Comparison of ENCODE assay signal across 1 cellular context in the genomic region with DNA sequence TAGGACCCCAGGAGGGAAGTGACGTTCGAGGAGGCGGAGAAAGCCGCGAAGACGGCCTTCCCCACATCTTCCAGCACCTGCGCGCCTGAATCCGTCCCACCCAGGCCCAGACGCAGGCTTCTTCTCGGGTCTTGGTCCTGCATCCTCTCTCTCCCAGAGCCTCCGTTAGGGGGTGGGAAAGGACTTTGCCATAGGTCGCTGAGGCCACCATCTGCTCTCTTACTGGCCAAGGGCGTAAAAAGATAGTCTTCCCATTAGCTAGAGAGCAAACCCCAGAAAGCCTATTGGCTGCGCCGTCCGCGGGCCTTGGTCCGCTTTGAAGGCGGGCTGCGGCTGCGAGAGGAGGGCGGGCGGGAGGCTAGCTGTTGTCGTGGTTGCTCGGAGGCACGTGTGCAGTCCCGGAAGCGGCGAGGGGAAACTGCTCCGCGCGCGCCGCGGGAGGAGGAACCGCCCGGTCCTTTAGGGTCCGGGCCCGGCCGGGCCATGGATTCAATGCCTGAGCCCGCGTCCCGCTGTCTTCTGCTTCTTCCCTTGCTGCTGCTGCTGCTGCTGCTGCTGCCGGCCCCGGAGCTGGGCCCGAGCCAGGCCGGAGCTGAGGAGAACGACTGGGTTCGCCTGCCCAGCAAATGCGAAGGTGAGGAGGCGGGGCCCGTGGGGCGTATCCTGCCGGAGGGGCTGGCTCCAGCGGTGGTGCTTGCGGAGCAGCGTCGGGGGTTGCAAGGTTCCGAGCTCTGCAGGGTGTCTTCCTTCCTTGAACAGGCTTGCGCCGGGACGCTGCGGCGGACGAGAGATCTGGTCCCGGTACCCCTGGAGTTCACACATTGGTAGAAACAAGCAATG.
TF ChIP-seq lines count a peak whose summit lies in the region.

A gene (plus strand): TSS at position 393 of the 840 bp plus-strand sequence. CDS start 91 bp downstream, at position 484.

TF ChIP-seq in HEK293, 187 proteins besides CTCF, POLR2A, EP300 and RAD21 (continued from another document and continues in another):
- TF ChIP-seq, protein P1, sequence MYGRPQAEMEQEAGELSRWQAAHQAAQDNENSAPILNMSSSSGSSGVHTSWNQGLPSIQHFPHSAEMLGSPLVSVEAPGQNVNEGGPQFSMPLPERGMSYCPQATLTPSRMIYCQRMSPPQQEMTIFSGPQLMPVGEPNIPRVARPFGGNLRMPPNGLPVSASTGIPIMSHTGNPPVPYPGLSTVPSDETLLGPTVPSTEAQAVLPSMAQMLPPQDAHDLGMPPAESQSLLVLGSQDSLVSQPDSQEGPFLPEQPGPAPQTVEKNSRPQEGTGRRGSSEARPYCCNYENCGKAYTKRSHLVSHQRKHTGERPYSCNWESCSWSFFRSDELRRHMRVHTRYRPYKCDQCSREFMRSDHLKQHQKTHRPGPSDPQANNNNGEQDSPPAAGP (tag by site-specific recombination; IDR thresholded peaks at IDR 0.05): peak; percentile 81
- TF ChIP-seq SETDB1 (IDR thresholded peaks at IDR 0.05; ENCODE audit: insufficient read length, low read length): no peak
- TF ChIP-seq ZNF596 (tag by site-specific recombination; IDR thresholded peaks at IDR 0.05): no peak
- no peak for TF ChIP-seq ZNF266 (tag by site-specific recombination; IDR thresholded peaks at IDR 0.05; ENCODE audit: low read depth)
- TF ChIP-seq, protein P2, sequence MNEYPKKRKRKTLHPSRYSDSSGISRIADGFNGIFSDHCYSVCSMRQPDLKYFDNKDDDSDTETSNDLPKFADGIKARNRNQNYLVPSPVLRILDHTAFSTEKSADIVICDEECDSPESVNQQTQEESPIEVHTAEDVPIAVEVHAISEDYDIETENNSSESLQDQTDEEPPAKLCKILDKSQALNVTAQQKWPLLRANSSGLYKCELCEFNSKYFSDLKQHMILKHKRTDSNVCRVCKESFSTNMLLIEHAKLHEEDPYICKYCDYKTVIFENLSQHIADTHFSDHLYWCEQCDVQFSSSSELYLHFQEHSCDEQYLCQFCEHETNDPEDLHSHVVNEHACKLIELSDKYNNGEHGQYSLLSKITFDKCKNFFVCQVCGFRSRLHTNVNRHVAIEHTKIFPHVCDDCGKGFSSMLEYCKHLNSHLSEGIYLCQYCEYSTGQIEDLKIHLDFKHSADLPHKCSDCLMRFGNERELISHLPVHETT (tag by site-specific recombination; IDR thresholded peaks at IDR 0.05): peak; percentile 75
- no peak for TF ChIP-seq HOXA7 (CRISPR knock-in tag; IDR thresholded peaks at IDR 0.05; ENCODE audit: borderline replicate concordance)
- TF ChIP-seq ZNF335 (tag by site-specific recombination; conservative IDR thresholded peaks at IDR 0.05): peak; percentile 98
- no peak for TF ChIP-seq ZNF23 (tag by site-specific recombination; IDR thresholded peaks at IDR 0.05; ENCODE audit: borderline replicate concordance)
- no peak for TF ChIP-seq ZNF707 (tag by site-specific recombination; IDR thresholded peaks at IDR 0.05)
- TF ChIP-seq ZBTB8A (tag by site-specific recombination; IDR thresholded peaks at IDR 0.05): peak; percentile 70
- TF ChIP-seq ZNF121 (tag by site-specific recombination; IDR thresholded peaks at IDR 0.05): no peak
- TF ChIP-seq ZNF184 (tag by site-specific recombination; IDR thresholded peaks at IDR 0.05): no peak
- TF ChIP-seq ZNF175 (tag by site-specific recombination; IDR thresholded peaks at IDR 0.05): no peak
- TF ChIP-seq, protein P3, sequence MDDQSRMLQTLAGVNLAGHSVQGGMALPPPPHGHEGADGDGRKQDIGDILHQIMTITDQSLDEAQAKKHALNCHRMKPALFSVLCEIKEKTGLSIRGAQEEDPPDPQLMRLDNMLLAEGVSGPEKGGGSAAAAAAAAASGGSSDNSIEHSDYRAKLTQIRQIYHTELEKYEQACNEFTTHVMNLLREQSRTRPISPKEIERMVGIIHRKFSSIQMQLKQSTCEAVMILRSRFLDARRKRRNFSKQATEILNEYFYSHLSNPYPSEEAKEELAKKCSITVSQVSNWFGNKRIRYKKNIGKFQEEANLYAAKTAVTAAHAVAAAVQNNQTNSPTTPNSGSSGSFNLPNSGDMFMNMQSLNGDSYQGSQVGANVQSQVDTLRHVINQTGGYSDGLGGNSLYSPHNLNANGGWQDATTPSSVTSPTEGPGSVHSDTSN (CRISPR knock-in tag; IDR thresholded peaks at IDR 0.05): peak; percentile 90; the same call in 1 of the 2 replicates
- TF ChIP-seq RBAK (tag by site-specific recombination; IDR thresholded peaks at IDR 0.05): no peak
- no peak for TF ChIP-seq ZNF433 (tag by site-specific recombination; IDR thresholded peaks at IDR 0.05; ENCODE audit: low read depth)
- peak; percentile 93 for TF ChIP-seq GLIS2 (tag by site-specific recombination; IDR thresholded peaks at IDR 0.05)
- TF ChIP-seq, protein P4, sequence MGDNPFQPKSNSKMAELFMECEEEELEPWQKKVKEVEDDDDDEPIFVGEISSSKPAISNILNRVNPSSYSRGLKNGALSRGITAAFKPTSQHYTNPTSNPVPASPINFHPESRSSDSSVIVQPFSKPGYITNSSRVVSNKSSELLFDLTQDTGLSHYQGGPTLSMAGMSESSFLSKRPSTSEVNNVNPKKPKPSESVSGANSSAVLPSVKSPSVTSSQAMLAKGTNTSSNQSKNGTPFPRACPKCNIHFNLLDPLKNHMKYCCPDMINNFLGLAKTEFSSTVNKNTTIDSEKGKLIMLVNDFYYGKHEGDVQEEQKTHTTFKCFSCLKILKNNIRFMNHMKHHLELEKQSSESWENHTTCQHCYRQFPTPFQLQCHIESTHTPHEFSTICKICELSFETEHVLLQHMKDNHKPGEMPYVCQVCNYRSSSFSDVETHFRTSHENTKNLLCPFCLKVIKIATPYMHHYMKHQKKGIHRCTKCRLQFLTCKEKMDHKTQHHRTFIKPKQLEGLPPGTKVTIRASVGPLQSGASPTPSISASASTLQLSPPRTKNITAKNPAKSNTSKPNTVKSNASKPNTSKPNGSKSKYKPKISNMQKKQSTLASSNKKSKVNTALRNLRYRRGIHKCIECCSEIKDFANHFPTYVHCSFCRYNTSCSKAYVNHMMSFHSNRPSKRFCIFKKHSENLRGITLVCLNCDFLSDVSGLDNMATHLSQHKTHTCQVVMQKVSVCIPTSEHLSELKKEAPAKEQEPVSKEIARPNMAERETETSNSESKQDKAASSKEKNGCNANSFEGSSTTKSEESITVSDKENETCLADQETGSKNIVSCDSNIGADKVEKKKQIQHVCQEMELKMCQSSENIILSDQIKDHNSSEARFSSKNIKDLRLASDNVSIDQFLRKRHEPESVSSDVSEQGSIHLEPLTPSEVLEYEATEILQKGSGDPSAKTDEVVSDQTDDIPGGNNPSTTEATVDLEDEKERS (tag by site-specific recombination; IDR thresholded peaks at IDR 0.05): no peak; the same call in 1 of the 2 replicates
- 0 out of 2 replicates have a peak, but pooled peaks have one; percentile 6 for TF ChIP-seq PRDM1 (tag by site-specific recombination; IDR thresholded peaks at IDR 0.05)
- peak; percentile 17; the same call in 1 of the 2 replicates for TF ChIP-seq ZNF423 (tag by site-specific recombination; IDR thresholded peaks at IDR 0.05)
- TF ChIP-seq, protein P5, sequence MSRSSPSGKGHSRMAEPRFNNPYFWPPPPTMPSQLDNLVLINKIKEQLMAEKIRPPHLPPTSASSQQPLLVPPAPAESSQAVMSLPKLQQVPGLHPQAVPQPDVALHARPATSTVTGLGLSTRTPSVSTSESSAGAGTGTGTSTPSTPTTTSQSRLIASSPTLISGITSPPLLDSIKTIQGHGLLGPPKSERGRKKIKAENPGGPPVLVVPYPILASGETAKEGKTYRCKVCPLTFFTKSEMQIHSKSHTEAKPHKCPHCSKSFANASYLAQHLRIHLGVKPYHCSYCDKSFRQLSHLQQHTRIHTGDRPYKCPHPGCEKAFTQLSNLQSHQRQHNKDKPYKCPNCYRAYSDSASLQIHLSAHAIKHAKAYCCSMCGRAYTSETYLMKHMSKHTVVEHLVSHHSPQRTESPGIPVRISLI (tag by site-specific recombination; IDR thresholded peaks at IDR 0.05): no peak
- TF ChIP-seq ZNF202 (tag by site-specific recombination; IDR thresholded peaks at IDR 0.05; ENCODE audit: borderline replicate concordance): no peak
- TF ChIP-seq ZNF76 (tag by site-specific recombination; IDR thresholded peaks at IDR 0.05; ENCODE audit: borderline replicate concordance, low read depth): peak; percentile 77
- TF ChIP-seq WT1 (tag by site-specific recombination; IDR thresholded peaks at IDR 0.05): peak; percentile 78
- no peak for TF ChIP-seq ZNF670 (tag by site-specific recombination; IDR thresholded peaks at IDR 0.05; ENCODE audit: low read depth)
- TF ChIP-seq ZSCAN16 (tag by site-specific recombination; IDR thresholded peaks at IDR 0.05): 0 out of 2 replicates have a peak, but pooled peaks have one; percentile 57
- no peak; the same call in 1 of the 2 replicates for TF ChIP-seq ZNF221 (tag by site-specific recombination; IDR thresholded peaks at IDR 0.05; ENCODE audit: borderline replicate concordance)
- TF ChIP-seq ZBTB1 (tag by site-specific recombination; IDR thresholded peaks at IDR 0.05): no peak
- TF ChIP-seq ZNF292 (tag by site-specific recombination; IDR thresholded peaks at IDR 0.05; ENCODE audit: borderline replicate concordance, low read depth): no peak
- TF ChIP-seq, protein P6, sequence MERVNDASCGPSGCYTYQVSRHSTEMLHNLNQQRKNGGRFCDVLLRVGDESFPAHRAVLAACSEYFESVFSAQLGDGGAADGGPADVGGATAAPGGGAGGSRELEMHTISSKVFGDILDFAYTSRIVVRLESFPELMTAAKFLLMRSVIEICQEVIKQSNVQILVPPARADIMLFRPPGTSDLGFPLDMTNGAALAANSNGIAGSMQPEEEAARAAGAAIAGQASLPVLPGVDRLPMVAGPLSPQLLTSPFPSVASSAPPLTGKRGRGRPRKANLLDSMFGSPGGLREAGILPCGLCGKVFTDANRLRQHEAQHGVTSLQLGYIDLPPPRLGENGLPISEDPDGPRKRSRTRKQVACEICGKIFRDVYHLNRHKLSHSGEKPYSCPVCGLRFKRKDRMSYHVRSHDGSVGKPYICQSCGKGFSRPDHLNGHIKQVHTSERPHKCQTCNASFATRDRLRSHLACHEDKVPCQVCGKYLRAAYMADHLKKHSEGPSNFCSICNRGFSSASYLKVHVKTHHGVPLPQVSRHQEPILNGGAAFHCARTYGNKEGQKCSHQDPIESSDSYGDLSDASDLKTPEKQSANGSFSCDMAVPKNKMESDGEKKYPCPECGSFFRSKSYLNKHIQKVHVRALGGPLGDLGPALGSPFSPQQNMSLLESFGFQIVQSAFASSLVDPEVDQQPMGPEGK (tag by site-specific recombination; IDR thresholded peaks at IDR 0.05): peak; percentile 85
- TF ChIP-seq, protein P7, sequence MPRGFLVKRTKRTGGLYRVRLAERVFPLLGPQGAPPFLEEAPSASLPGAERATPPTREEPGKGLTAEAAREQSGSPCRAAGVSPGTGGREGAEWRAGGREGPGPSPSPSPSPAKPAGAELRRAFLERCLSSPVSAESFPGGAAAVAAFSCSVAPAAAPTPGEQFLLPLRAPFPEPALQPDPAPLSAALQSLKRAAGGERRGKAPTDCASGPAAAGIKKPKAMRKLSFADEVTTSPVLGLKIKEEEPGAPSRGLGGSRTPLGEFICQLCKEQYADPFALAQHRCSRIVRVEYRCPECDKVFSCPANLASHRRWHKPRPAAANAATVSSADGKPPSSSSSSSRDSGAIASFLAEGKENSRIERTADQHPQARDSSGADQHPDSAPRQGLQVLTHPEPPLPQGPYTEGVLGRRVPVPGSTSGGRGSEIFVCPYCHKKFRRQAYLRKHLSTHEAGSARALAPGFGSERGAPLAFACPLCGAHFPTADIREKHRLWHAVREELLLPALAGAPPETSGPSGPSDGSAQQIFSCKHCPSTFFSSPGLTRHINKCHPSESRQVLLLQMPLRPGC (tag by site-specific recombination; IDR thresholded peaks at IDR 0.05): peak; percentile 61; the same call in 1 of the 2 replicates
- peak; percentile 100 for TF ChIP-seq OVOL3 (tag by site-specific recombination; IDR thresholded peaks at IDR 0.05)
- TF ChIP-seq IKZF3 (tag by site-specific recombination; IDR thresholded peaks at IDR 0.05): peak; percentile 97
- 0 out of 2 replicates have a peak, but pooled peaks have one; percentile 70 for TF ChIP-seq ZFP37 (tag by site-specific recombination; IDR thresholded peaks at IDR 0.05)
- no peak for TF ChIP-seq ZNF777 (tag by site-specific recombination; IDR thresholded peaks at IDR 0.05; ENCODE audit: borderline replicate concordance)
- TF ChIP-seq, protein P8, sequence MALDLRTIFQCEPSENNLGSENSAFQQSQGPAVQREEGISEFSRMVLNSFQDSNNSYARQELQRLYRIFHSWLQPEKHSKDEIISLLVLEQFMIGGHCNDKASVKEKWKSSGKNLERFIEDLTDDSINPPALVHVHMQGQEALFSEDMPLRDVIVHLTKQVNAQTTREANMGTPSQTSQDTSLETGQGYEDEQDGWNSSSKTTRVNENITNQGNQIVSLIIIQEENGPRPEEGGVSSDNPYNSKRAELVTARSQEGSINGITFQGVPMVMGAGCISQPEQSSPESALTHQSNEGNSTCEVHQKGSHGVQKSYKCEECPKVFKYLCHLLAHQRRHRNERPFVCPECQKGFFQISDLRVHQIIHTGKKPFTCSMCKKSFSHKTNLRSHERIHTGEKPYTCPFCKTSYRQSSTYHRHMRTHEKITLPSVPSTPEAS (tag by site-specific recombination; IDR thresholded peaks at IDR 0.05): no peak
- no peak for TF ChIP-seq ZNF623 (tag by site-specific recombination; IDR thresholded peaks at IDR 0.05)
- TF ChIP-seq, protein P9, sequence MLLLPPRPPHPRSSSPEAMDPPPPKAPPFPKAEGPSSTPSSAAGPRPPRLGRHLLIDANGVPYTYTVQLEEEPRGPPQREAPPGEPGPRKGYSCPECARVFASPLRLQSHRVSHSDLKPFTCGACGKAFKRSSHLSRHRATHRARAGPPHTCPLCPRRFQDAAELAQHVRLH (tag by site-specific recombination; IDR thresholded peaks at IDR 0.05): peak; percentile 44
- TF ChIP-seq ZNF658 (tag by site-specific recombination; IDR thresholded peaks at IDR 0.05): no peak
- no peak for TF ChIP-seq ZNF785 (tag by site-specific recombination; IDR thresholded peaks at IDR 0.05)
- TF ChIP-seq ZBTB21 (tag by site-specific recombination; IDR thresholded peaks at IDR 0.05): no peak
- TF ChIP-seq GLI4 (tag by site-specific recombination; IDR thresholded peaks at IDR 0.05): 0 out of 2 replicates have a peak, but pooled peaks have one; percentile 19
- peak; percentile 100 for TF ChIP-seq ZNF600 (tag by site-specific recombination; IDR thresholded peaks at IDR 0.05)
- TF ChIP-seq KLF7 (tag by site-specific recombination; IDR thresholded peaks at IDR 0.05; ENCODE audit: borderline replicate concordance): peak; percentile 84
- TF ChIP-seq ZNF114 (tag by site-specific recombination; IDR thresholded peaks at IDR 0.05): no peak
- no peak for TF ChIP-seq ZNF664 (tag by site-specific recombination; IDR thresholded peaks at IDR 0.05)
- TF ChIP-seq ZNF701 (tag by site-specific recombination; IDR thresholded peaks at IDR 0.05): no peak
- peak; percentile 74 for TF ChIP-seq ZNF629 (tag by site-specific recombination; IDR thresholded peaks at IDR 0.05)
- TF ChIP-seq KLF16 (tag by site-specific recombination; IDR thresholded peaks at IDR 0.05): peak; percentile 98
- TF ChIP-seq ZNF426 (tag by site-specific recombination; IDR thresholded peaks at IDR 0.05): no peak
- TF ChIP-seq ZNF610 (tag by site-specific recombination; IDR thresholded peaks at IDR 0.05; ENCODE audit: borderline replicate concordance): peak; percentile 51
- TF ChIP-seq ZIC2 (tag by site-specific recombination; IDR thresholded peaks at IDR 0.05): peak; percentile 87
